Comparison of ENCODE assay signal across 1 cellular context in the genomic region with DNA sequence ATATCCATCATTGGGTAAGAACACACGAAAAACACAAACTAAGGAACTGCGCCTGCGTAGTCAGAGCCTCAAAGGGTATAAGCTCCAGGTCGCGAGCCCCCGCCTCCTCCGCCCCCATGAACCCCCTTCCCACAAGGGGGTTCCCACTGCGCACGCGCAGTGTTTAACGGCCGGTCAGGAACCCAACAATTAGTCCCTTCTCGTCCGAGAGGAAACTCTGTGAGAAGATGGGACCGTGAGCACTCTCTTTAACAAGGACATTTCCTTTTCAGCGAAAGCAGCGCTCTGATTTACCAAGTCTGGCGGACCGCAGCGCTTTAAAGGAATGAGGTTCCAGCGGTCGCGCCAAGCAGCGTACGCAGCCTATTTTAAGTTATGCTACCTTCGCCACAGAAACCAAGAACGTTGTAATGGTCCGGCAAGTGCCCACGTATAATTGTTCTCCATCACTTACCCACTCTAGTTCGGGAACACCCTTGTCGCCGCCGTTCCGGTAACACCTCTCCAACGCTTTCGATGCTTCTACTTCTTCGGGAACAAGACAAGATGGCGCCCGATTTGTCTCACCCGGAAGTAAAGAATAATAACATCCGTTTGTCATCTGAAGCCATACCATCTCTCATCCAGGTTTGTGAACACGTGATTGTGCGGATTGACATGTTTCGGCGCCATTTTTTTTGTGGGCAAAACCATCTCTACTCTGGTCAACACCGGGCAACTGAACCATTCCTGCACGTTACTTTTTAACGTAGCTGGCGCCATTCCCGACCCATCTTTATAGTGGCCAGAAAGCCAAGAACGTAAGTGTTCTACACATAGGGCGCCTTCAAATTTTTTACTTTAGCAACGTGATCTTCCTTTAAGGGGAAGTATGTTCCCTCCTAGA.
TF ChIP-seq lines count a peak whose summit lies in the region.

A gene with protein sequence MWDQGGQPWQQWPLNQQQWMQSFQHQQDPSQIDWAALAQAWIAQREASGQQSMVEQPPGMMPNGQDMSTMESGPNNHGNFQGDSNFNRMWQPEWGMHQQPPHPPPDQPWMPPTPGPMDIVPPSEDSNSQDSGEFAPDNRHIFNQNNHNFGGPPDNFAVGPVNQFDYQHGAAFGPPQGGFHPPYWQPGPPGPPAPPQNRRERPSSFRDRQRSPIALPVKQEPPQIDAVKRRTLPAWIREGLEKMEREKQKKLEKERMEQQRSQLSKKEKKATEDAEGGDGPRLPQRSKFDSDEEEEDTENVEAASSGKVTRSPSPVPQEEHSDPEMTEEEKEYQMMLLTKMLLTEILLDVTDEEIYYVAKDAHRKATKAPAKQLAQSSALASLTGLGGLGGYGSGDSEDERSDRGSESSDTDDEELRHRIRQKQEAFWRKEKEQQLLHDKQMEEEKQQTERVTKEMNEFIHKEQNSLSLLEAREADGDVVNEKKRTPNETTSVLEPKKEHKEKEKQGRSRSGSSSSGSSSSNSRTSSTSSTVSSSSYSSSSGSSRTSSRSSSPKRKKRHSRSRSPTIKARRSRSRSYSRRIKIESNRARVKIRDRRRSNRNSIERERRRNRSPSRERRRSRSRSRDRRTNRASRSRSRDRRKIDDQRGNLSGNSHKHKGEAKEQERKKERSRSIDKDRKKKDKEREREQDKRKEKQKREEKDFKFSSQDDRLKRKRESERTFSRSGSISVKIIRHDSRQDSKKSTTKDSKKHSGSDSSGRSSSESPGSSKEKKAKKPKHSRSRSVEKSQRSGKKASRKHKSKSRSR (minus strand): TSS at position 548 of the 886 bp plus-strand sequence. CDS start 10,649 bp downstream, outside the sequence.

TF ChIP-seq in H1, 55 proteins besides CTCF, POLR2A, EP300 and RAD21 (continued from another document):
- TF ChIP-seq, protein P1, sequence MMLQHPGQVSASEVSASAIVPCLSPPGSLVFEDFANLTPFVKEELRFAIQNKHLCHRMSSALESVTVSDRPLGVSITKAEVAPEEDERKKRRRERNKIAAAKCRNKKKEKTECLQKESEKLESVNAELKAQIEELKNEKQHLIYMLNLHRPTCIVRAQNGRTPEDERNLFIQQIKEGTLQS (IDR thresholded peaks at IDR 0.05; ENCODE audit: insufficient read depth, low read depth, low read length): no peak
- TF ChIP-seq, protein P2, sequence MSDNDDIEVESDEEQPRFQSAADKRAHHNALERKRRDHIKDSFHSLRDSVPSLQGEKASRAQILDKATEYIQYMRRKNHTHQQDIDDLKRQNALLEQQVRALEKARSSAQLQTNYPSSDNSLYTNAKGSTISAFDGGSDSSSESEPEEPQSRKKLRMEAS (IDR thresholded peaks at IDR 0.05): peak; percentile 91
- TF ChIP-seq TBP (IDR thresholded peaks at IDR 0.05; ENCODE audit: low read depth, low read length) (peak; percentile 79), JUN (IDR thresholded peaks at IDR 0.05; ENCODE audit: low read depth, low read length) (no peak), KDM5A (IDR thresholded peaks at IDR 0.05; ENCODE audit: low read length) (no peak; the same call in none of the 2 replicates), GTF2F1 (IDR thresholded peaks at IDR 0.05; ENCODE audit: borderline replicate concordance, low read depth, low read length) (0 out of 2 replicates have a peak, but pooled peaks have one; percentile 57), KDM1A (IDR thresholded peaks at IDR 0.05; ENCODE audit: borderline replicate concordance, low read length) (no peak; the same call in 1 of the 2 replicates), CBX5 (IDR thresholded peaks at IDR 0.05; ENCODE audit: low read depth, low read length) (no peak), MAFK (IDR thresholded peaks at IDR 0.05; ENCODE audit: low read depth, low read length) (no peak), CHD2 (IDR thresholded peaks at IDR 0.05; ENCODE audit: low read length) (no peak; the same call in none of the 2 replicates), FOSL1 (IDR thresholded peaks at IDR 0.05; ENCODE audit: insufficient read depth, low read depth, low read length) (no peak), HDAC6 (IDR thresholded peaks at IDR 0.05; ENCODE audit: low read depth, low read length) (no peak), YY1 (IDR thresholded peaks at IDR 0.05; ENCODE audit: low read depth, low read length) (peak; percentile 99), TAF1 (IDR thresholded peaks at IDR 0.05; ENCODE audit: low read depth, low read length) (peak; percentile 83), NANOG (IDR thresholded peaks at IDR 0.05; ENCODE audit: insufficient read depth, low read depth, low read length, poor library complexity, severe bottlenecking) (peak; percentile 27), CTBP2 (IDR thresholded peaks at IDR 0.05; ENCODE audit: borderline replicate concordance, insufficient read depth, insufficient read length, low read length) (no peak), SUZ12 (IDR thresholded peaks at IDR 0.05; ENCODE audit: low read length) (no peak), BRCA1 (IDR thresholded peaks at IDR 0.05; ENCODE audit: low read depth, low read length) (no peak), SIN3A (conservative IDR thresholded peaks at IDR 0.05 in 1 of 2, IDR thresholded peaks at IDR 0.05 in 1 of 2; ENCODE audit: low read depth in 1 of 2, low read length in 2 of 2) (peak in 1 of 2 experiments; percentile 53; a peak in 1 of 4 replicates), TAF7 (optimal IDR thresholded peaks at IDR 0.05; ENCODE audit: borderline replicate concordance, low read depth, low read length) (peak; percentile 10), RBBP5 (IDR thresholded peaks at IDR 0.05; ENCODE audit: borderline replicate concordance, low read depth, low read length) (no peak), SRF (IDR thresholded peaks at IDR 0.05; ENCODE audit: low read depth, low read length) (no peak), RFX5 (IDR thresholded peaks at IDR 0.05; ENCODE audit: borderline replicate concordance, low read depth, low read length) (no peak), CHD1 (IDR thresholded peaks at IDR 0.05; ENCODE audit: low read depth, low read length) (peak; percentile 73), NRF1 (IDR thresholded peaks at IDR 0.05; ENCODE audit: low read depth, low read length) (peak; percentile 83), RNF2 (IDR thresholded peaks at IDR 0.05; ENCODE audit: borderline replicate concordance, low read depth, low read length, missing control alignments, poor library complexity, severe bottlenecking) (no peak), GABPA (IDR thresholded peaks at IDR 0.05; ENCODE audit: borderline replicate concordance, insufficient read depth, low read length) (peak; percentile 93), RXRA (IDR thresholded peaks at IDR 0.05; ENCODE audit: insufficient read depth, low read depth, low read length) (no peak), CREB1 (IDR thresholded peaks at IDR 0.05) (peak; percentile 55), SP4 (IDR thresholded peaks at IDR 0.05; ENCODE audit: low read length) (peak; percentile 74), CEBPB (IDR thresholded peaks at IDR 0.05; ENCODE audit: low read depth, low read length) (no peak), PHF8 (conservative IDR thresholded peaks at IDR 0.05; ENCODE audit: low read depth, low read length) (peak; percentile 91), BCL11A (IDR thresholded peaks at IDR 0.05; ENCODE audit: low read depth in 2 of 2, low read length in 2 of 2) (no peak), ASH2L (IDR thresholded peaks at IDR 0.05; ENCODE audit: low read length) (peak; percentile 99), POLR2AphosphoS5 (IDR thresholded peaks at IDR 0.05; ENCODE audit: low read depth, low read length) (peak; percentile 88), EGR1 (IDR thresholded peaks at IDR 0.05; ENCODE audit: borderline replicate concordance, low read depth, low read length) (peak; percentile 70; the same call in 1 of the 2 replicates), CBX8 (IDR thresholded peaks at IDR 0.05; ENCODE audit: borderline replicate concordance, low read depth, low read length) (no peak)
- TF ChIP-seq, protein P3, sequence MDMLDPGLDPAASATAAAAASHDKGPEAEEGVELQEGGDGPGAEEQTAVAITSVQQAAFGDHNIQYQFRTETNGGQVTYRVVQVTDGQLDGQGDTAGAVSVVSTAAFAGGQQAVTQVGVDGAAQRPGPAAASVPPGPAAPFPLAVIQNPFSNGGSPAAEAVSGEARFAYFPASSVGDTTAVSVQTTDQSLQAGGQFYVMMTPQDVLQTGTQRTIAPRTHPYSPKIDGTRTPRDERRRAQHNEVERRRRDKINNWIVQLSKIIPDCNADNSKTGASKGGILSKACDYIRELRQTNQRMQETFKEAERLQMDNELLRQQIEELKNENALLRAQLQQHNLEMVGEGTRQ (IDR thresholded peaks at IDR 0.05; ENCODE audit: low read length): peak; percentile 86
- TF ChIP-seq, protein P4, sequence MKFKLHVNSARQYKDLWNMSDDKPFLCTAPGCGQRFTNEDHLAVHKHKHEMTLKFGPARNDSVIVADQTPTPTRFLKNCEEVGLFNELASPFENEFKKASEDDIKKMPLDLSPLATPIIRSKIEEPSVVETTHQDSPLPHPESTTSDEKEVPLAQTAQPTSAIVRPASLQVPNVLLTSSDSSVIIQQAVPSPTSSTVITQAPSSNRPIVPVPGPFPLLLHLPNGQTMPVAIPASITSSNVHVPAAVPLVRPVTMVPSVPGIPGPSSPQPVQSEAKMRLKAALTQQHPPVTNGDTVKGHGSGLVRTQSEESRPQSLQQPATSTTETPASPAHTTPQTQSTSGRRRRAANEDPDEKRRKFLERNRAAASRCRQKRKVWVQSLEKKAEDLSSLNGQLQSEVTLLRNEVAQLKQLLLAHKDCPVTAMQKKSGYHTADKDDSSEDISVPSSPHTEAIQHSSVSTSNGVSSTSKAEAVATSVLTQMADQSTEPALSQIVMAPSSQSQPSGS (IDR thresholded peaks at IDR 0.05; ENCODE audit: low read length): peak; percentile 45; the same call in 1 of the 2 replicates
- TF ChIP-seq, protein P5, sequence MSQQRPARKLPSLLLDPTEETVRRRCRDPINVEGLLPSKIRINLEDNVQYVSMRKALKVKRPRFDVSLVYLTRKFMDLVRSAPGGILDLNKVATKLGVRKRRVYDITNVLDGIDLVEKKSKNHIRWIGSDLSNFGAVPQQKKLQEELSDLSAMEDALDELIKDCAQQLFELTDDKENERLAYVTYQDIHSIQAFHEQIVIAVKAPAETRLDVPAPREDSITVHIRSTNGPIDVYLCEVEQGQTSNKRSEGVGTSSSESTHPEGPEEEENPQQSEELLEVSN (IDR thresholded peaks at IDR 0.05): peak; percentile 41; the same call in 1 of the 2 replicates
TF ChIP-seq in H1: peak in this region for 21.
